ENCODE assay signal across 16 cellular contexts in the genomic region with DNA sequence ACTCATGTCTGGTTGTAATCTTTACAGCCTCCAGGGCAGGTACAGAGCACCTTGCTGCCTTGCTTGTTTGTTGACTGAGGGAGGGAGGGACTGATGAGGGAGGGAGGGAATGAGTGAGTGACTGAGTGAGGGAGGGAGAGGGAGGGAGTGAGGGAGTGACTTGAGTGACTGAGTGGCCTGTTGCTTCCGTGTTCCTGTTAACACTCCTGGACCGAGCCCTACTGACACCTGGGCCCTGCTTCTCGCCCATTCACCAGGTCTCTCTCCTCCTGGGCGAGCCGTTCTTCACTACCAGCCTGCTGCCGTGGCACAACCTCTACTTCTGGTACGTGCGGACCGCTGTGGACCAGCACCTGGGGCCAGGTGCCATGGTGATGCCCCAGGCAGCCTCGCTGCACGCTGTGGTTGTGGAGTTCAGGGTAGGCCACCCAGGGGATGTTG. TPM values are rescaled to one million over a fixed set of nuclear protein-coding genes. Genes with fewer than 3 reads are reported as not detected.
DNase-seq lines count a peak whose midpoint lies in the region; ATAC-seq and TF ChIP-seq lines count a peak whose summit lies in the region.
"Had no signal": no experiment of that assay in that cellular context is flagged by ENCODE, and none has a peak within 500 bp of the region (broad histone marks: within the 10 kb centered on the region; RNA-seq: fewer than 3 reads in every experiment).

No MANE protein-coding gene starts in this region.

- H3K36me3 ChIP-seq in right atrium auricular region (peaks cover 86% of the 10 kb centered on the region), colonic mucosa (peaks cover 3% of the 10 kb centered on the region), mucosa of stomach (ENCODE audit: control insufficient read depth, insufficient read depth, low read length) (peaks cover 4% of the 10 kb centered on the region)

- H3K9ac ChIP-seq in colonic mucosa (ENCODE audit: low read depth in 2 of 2, low read length in 2 of 2) (peak overlapping the region; percentile 16 to 76), mucosa of stomach (ENCODE audit: low read length) (peak overlapping the region; percentile 58)

- H3K9me3 ChIP-seq in right atrium auricular region, result no peaks in the 10 kb centered on the region
- H3K9me3 ChIP-seq in colonic mucosa, result no peaks in the 10 kb centered on the region
- H3K9me3 ChIP-seq in mucosa of stomach (ENCODE audit: control insufficient read depth, low read length), result no peaks in the 10 kb centered on the region
- H3K9me3 ChIP-seq: thyroid gland had no signal

- no peaks in the 10 kb centered on the region for H3K27me3 ChIP-seq in right atrium auricular region
- H3K27me3 ChIP-seq in colonic mucosa, result no peaks in the 10 kb centered on the region
- H3K27me3 ChIP-seq in mucosa of stomach (ENCODE audit: control insufficient read depth, insufficient read depth, low read length), result no peaks in the 10 kb centered on the region
- H3K27me3 ChIP-seq: thyroid gland had no signal

- H3K27ac ChIP-seq in right atrium auricular region, result no peak overlapping the region
- peak overlapping the region; percentile 58 for H3K27ac ChIP-seq in colonic mucosa
- H3K27ac ChIP-seq: thyroid gland had no signal

- ATAC-seq in Right ventricle myocardium superior (ENCODE audit: poor library complexity) (peak; percentile 39), HG02840 (IDR thresholded peaks at IDR 0.05; ENCODE audit: low FRiP score, unreplicated experiment) (no peak)
- ATAC-seq: natural killer cell treated with Interleukin-12 subunit alpha and Interleukin-12 subunit beta and Interleukin-15 and Interleukin-18, amount 100 ng/mL, for 72 hours; stimulated activated effector memory CD8-positive, alpha-beta T cell treated with anti-CD3 and anti-CD28 coated beads, Interleukin-12 subunit alpha, Interleukin-12 subunit beta, amount 100 ng/mL, for 72 hours had no signal

- H3K4me1 ChIP-seq in right atrium auricular region (no peaks in the 10 kb centered on the region), colonic mucosa (peaks cover 5% of the 10 kb centered on the region), mucosa of stomach (ENCODE audit: control insufficient read depth, insufficient read depth, low read length) (peaks cover 23% of the 10 kb centered on the region)

- TF ChIP-seq CTCF in right atrium auricular region (IDR thresholded peaks at IDR 0.05), result no peak
- no peak for TF ChIP-seq CTCF in colonic mucosa (IDR thresholded peaks at IDR 0.05)

- DNase-seq in Right ventricle myocardium superior, result no peak
- DNase-seq in right atrium auricular region (ENCODE audit: low spot score), result no peak
- DNase-seq in colonic mucosa, result peak; percentile 89
- DNase-seq in NCI-H2171 (lab: John Stamatoyannopoulos, UW), result no peak
- no peak for DNase-seq in NOMO-1 (lab: John Stamatoyannopoulos, UW; ENCODE audit: unreplicated experiment in 2 of 2)
- DNase-seq in C1 segment of cervical spinal cord (lab: John Stamatoyannopoulos, UW), result no peak
- DNase-seq: activated CD4-positive, alpha-beta T cell treated with anti-CD3 and anti-CD28 coated beads, Interleukin-2, amount 50 U/mL, for 1 hour; activated naive CD4-positive, alpha-beta T cell treated with anti-CD3 and anti-CD28 coated beads, Interleukin-2, amount 50 U/mL, for 16 hours; CD4-positive, alpha-beta memory T cell; mammary epithelial cell; NK-92 treated with Interleukin-12 subunit alpha and Interleukin-12 subunit beta, amount 100 ng/mL, for 24 hours; thyroid gland had no signal

- intact Hi-C loops in Right ventricle myocardium superior (cut with DNase I) (no loop called here), colonic mucosa (cut with DNase I) (no loop called here)

- H3K4me3 ChIP-seq in right atrium auricular region, result no peak overlapping the region
- H3K4me3 ChIP-seq in colonic mucosa, result peak overlapping the region; percentile 4
- peak overlapping the region; percentile 10 for H3K4me3 ChIP-seq in mucosa of stomach (ENCODE audit: low read length)
- H3K4me3 ChIP-seq: thyroid gland had no signal

RNA-seq across cellular contexts. Expression of gene PRMT7, which starts 41.2 kb away (rescaled TPM):
- total RNA-seq in Right ventricle myocardium superior, result 28.1 TPM
- 10 to 100 TPM; 24.5 to 35.7 TPM for total RNA-seq in right atrium auricular region
- total RNA-seq in colonic mucosa, result 10 to 100 TPM; 18.0 to 45.4 TPM

RNA-seq across cellular contexts. Expression of gene SLC7A6OS, which starts 41.3 kb away (rescaled TPM):
- total RNA-seq in Right ventricle myocardium superior, result 11.2 TPM
- 1 to 10 TPM; 6.8 to 8.6 TPM for total RNA-seq in right atrium auricular region
- total RNA-seq in colonic mucosa, result 10 to 100 TPM; 15.2 to 16.6 TPM

Comparison
In these comparisons a context has a peak if more than half of its experiments do, and no peak if none do; other contexts are left out.
1. H3K4me3 ChIP-seq: peak in colonic mucosa (single experiment) and mucosa of stomach (single experiment); none in right atrium auricular region (0 of 2).